14 cellular contexts compared by ENCODE assay signal in genomic region chr5:107067391-107067790, GRCh38.
A peak's percentile ranks its signal among the peaks of the same experiment; 100 is the strongest.
DNase-seq lines count a peak whose midpoint lies in the region; ATAC-seq lines count a peak whose summit lies in the region.
"Had no signal": no experiment of that assay in that cellular context is flagged by ENCODE, and none has a peak within 500 bp of the region (broad histone marks: within the 10 kb centered on the region; RNA-seq: fewer than 3 reads in every experiment).

No MANE protein-coding gene starts in this region.

- ATAC-seq in HG03520 (IDR thresholded peaks at IDR 0.05; ENCODE audit: unreplicated experiment) = no peak

- H3K4me3 ChIP-seq in MG63 (no peak overlapping the region), GM23248 (no peak overlapping the region)
- H3K4me3 ChIP-seq: sigmoid colon had no signal

- H4K20me1 ChIP-seq in GM23248 (ENCODE audit: insufficient read depth) = no peaks in the 10 kb centered on the region

- H3F3A ChIP-seq in GM23248 (ENCODE audit: insufficient read depth) = no peaks in the 10 kb centered on the region

- H3K27me3 ChIP-seq in MG63 = no peaks in the 10 kb centered on the region
- H3K27me3 ChIP-seq in GM23248 (replicated peaks; ENCODE audit: insufficient read depth) = no peaks in the 10 kb centered on the region
- H3K27me3 ChIP-seq: sigmoid colon had no signal

- H3K4me1 ChIP-seq in GM23248 (ENCODE audit: insufficient read depth) = no peaks in the 10 kb centered on the region
- H3K4me1 ChIP-seq: sigmoid colon had no signal

- no peak overlapping the region for H3K9ac ChIP-seq in GM23248

- DNase-seq in MG63 (peak; percentile 3), caudate nucleus (lab: John Stamatoyannopoulos, UW) (peak in 54 of 61 donors; percentile 0 to 61 (median 12)), kidney tubule cell (ENCODE audit: low spot score) (peak; percentile 4), substantia nigra (lab: John Stamatoyannopoulos, UW) (peak in 45 of 49 donors; percentile 1 to 62 (median 29)), NCI-H2029 (lab: John Stamatoyannopoulos, UW) (no peak), GM23248 (no peak)
- DNase-seq: activated CD4-positive, alpha-beta T cell treated with anti-CD3 and anti-CD28 coated beads, Interleukin-2, amount 50 U/mL, for 48 hours; activated gamma-delta T cell treated with Interleukin-2 at 50 U/mL for 16 hours; CD4-positive, CD25-positive, alpha-beta regulatory T cell; NCI-H1105; NCI-H524; RPMI8226; sigmoid colon had no signal

- in situ Hi-C loops in GM23248 (cut with MboI) = no loop called here

- 36 to 48% methylated on average over 4 of the region's 4 CpGs for WGBS in GM23248 (ENCODE audit: low coverage in 1 of 2, low lambda C conversion rate in 2 of 2, missing lambda C conversion rate in 2 of 2), 2 experiments

- no peaks in the 10 kb centered on the region for H3K36me3 ChIP-seq in MG63
- no peaks in the 10 kb centered on the region for H3K36me3 ChIP-seq in GM23248 (ENCODE audit: low read depth)
- H3K36me3 ChIP-seq: sigmoid colon had no signal

- no peak overlapping the region for H3K4me2 ChIP-seq in GM23248 (ENCODE audit: unreplicated experiment)

- no peaks in the 10 kb centered on the region for H3K9me2 ChIP-seq in GM23248 (ENCODE audit: insufficient read depth)

- no peaks in the 10 kb centered on the region for H3K79me2 ChIP-seq in GM23248 (ENCODE audit: insufficient read depth)

- no peak overlapping the region for H3K27ac ChIP-seq in caudate nucleus (ENCODE audit: low read depth, low read length)
- H3K27ac ChIP-seq in substantia nigra (ENCODE audit: low read depth, low read length, poor library complexity, severe bottlenecking) = no peak overlapping the region
- no peak overlapping the region for H3K27ac ChIP-seq in GM23248
- H3K27ac ChIP-seq: sigmoid colon had no signal

- no peak overlapping the region for H2AFZ ChIP-seq in GM23248

- H3K9me3 ChIP-seq in MG63 (peaks cover 8% of the 10 kb centered on the region), GM23248 (ENCODE audit: low read depth) (no peaks in the 10 kb centered on the region)
- H3K9me3 ChIP-seq: sigmoid colon had no signal

Comparison
In these comparisons a context has a peak if more than half of its experiments do, and no peak if none do; other contexts are left out.
1. DNase-seq: peak in MG63 (single experiment), caudate nucleus (54 of 61), kidney tubule cell (single experiment) and substantia nigra (45 of 49); none in NCI-H2029 (single experiment) and GM23248 (single experiment).